ENCODE assay signal across 1 cellular context in the genomic region with DNA sequence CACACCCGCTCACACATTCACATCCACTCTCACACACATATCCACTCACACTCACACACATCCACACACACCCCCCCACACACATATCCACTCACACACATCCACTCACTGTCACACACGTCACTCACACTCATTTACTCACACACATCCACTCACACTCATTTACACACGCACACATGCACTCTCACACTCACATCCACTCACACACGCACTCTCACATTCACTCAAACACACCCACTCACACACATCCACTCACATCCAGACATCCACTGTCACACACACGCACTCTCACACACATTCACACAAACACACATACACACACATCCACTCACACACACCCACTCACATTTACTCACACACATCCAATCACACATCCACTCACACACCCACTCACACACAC.
TF ChIP-seq lines count a peak whose summit lies in the region.

No MANE protein-coding gene starts in this region.

TF ChIP-seq in HEK293, 187 proteins besides CTCF, POLR2A, EP300 and RAD21 (continued from another document):
- peak; percentile 16; the same call in 1 of the 2 replicates for TF ChIP-seq ZBTB7A (tag by site-specific recombination; IDR thresholded peaks at IDR 0.05; ENCODE audit: low read depth)
- peak; percentile 90 for TF ChIP-seq PRDM1 (tag by site-specific recombination; IDR thresholded peaks at IDR 0.05)
- TF ChIP-seq FEZF1 (tag by site-specific recombination; IDR thresholded peaks at IDR 0.05) = no peak
- TF ChIP-seq YY2 (tag by site-specific recombination; IDR thresholded peaks at IDR 0.05) = no peak
- TF ChIP-seq, protein P1, sequence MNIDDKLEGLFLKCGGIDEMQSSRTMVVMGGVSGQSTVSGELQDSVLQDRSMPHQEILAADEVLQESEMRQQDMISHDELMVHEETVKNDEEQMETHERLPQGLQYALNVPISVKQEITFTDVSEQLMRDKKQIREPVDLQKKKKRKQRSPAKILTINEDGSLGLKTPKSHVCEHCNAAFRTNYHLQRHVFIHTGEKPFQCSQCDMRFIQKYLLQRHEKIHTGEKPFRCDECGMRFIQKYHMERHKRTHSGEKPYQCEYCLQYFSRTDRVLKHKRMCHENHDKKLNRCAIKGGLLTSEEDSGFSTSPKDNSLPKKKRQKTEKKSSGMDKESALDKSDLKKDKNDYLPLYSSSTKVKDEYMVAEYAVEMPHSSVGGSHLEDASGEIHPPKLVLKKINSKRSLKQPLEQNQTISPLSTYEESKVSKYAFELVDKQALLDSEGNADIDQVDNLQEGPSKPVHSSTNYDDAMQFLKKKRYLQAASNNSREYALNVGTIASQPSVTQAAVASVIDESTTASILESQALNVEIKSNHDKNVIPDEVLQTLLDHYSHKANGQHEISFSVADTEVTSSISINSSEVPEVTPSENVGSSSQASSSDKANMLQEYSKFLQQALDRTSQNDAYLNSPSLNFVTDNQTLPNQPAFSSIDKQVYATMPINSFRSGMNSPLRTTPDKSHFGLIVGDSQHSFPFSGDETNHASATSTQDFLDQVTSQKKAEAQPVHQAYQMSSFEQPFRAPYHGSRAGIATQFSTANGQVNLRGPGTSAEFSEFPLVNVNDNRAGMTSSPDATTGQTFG (tag by site-specific recombination; IDR thresholded peaks at IDR 0.05; ENCODE audit: borderline replicate concordance) = peak; percentile 64; the same call in 1 of the 2 replicates
- TF ChIP-seq ZNF473 (tag by site-specific recombination; IDR thresholded peaks at IDR 0.05) = peak; percentile 83; the same call in 1 of the 2 replicates
- no peak for TF ChIP-seq GLI2 (tag by site-specific recombination; IDR thresholded peaks at IDR 0.05; ENCODE audit: borderline replicate concordance, low read depth)
- TF ChIP-seq, protein P2, sequence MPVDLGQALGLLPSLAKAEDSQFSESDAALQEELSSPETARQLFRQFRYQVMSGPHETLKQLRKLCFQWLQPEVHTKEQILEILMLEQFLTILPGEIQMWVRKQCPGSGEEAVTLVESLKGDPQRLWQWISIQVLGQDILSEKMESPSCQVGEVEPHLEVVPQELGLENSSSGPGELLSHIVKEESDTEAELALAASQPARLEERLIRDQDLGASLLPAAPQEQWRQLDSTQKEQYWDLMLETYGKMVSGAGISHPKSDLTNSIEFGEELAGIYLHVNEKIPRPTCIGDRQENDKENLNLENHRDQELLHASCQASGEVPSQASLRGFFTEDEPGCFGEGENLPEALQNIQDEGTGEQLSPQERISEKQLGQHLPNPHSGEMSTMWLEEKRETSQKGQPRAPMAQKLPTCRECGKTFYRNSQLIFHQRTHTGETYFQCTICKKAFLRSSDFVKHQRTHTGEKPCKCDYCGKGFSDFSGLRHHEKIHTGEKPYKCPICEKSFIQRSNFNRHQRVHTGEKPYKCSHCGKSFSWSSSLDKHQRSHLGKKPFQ (tag by site-specific recombination; IDR thresholded peaks at IDR 0.05) = peak; percentile 68; the same call in 1 of the 2 replicates
- TF ChIP-seq, protein P3, sequence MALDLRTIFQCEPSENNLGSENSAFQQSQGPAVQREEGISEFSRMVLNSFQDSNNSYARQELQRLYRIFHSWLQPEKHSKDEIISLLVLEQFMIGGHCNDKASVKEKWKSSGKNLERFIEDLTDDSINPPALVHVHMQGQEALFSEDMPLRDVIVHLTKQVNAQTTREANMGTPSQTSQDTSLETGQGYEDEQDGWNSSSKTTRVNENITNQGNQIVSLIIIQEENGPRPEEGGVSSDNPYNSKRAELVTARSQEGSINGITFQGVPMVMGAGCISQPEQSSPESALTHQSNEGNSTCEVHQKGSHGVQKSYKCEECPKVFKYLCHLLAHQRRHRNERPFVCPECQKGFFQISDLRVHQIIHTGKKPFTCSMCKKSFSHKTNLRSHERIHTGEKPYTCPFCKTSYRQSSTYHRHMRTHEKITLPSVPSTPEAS (tag by site-specific recombination; IDR thresholded peaks at IDR 0.05) = peak; percentile 62; the same call in 1 of the 2 replicates
- TF ChIP-seq SCRT2 (tag by site-specific recombination; IDR thresholded peaks at IDR 0.05) = no peak
- TF ChIP-seq ZNF239 (tag by site-specific recombination; IDR thresholded peaks at IDR 0.05) = no peak; the same call in 1 of the 2 replicates
- TF ChIP-seq ZNF621 (tag by site-specific recombination; IDR thresholded peaks at IDR 0.05) = 0 out of 2 replicates have a peak, but pooled peaks have one; percentile 80
- 0 out of 2 replicates have a peak, but pooled peaks have one; percentile 86 for TF ChIP-seq ZNF521 (tag by site-specific recombination; IDR thresholded peaks at IDR 0.05)
- no peak for TF ChIP-seq ELK4 (IDR thresholded peaks at IDR 0.05; ENCODE audit: borderline replicate concordance, low read depth, low read length)
- TF ChIP-seq ZNF416 (tag by site-specific recombination; IDR thresholded peaks at IDR 0.05) = no peak
- no peak for TF ChIP-seq ZNF121 (tag by site-specific recombination; IDR thresholded peaks at IDR 0.05)
- 0 out of 2 replicates have a peak, but pooled peaks have one; percentile 16 for TF ChIP-seq GLI4 (tag by site-specific recombination; IDR thresholded peaks at IDR 0.05)
- no peak for TF ChIP-seq ZNF324 (tag by site-specific recombination; IDR thresholded peaks at IDR 0.05)
- TF ChIP-seq, protein P4, sequence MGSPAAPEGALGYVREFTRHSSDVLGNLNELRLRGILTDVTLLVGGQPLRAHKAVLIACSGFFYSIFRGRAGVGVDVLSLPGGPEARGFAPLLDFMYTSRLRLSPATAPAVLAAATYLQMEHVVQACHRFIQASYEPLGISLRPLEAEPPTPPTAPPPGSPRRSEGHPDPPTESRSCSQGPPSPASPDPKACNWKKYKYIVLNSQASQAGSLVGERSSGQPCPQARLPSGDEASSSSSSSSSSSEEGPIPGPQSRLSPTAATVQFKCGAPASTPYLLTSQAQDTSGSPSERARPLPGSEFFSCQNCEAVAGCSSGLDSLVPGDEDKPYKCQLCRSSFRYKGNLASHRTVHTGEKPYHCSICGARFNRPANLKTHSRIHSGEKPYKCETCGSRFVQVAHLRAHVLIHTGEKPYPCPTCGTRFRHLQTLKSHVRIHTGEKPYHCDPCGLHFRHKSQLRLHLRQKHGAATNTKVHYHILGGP (tag by site-specific recombination; IDR thresholded peaks at IDR 0.05) = peak; percentile 8; the same call in 1 of the 2 replicates
- 0 out of 2 replicates have a peak, but pooled peaks have one; percentile 29 for TF ChIP-seq ZNF776 (tag by site-specific recombination; IDR thresholded peaks at IDR 0.05; ENCODE audit: borderline replicate concordance)
